In the genomic region with DNA sequence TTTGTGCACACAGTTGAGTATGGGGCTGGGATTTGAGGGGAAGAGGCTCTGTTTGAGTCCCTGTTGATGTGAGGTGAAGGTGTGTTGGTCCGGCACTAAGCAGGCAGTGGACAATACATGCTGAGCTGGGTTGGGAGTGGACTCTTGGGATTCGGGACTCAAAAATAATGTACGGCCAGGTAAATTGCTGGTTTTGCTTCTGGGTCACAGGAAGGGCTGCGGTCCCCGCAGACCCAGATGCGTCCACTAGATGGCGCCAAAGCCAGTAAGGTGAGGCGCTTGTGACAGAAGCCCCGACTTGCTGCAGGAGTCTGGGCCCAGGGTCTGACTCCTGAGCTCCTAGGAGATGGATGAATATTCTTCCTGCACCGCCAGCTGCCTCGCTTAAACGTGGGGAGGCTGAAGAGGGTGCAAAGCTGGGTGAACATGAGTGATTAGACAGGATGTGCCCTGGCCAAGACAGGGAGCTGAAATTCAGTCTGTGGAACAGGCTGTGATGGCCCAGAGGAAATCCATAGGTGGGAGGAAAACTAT, we compare ENCODE assay signal across 8 cellular contexts.
DNase-seq lines count a peak whose midpoint lies in the region; ATAC-seq and TF ChIP-seq lines count a peak whose summit lies in the region.

No MANE protein-coding gene starts in this region.

- H3K27me3 ChIP-seq in ACC112 (ENCODE audit: insufficient read depth, low read length) (no peaks in the 10 kb centered on the region), Peyer's patch (no peaks in the 10 kb centered on the region), esophagus squamous epithelium (no peaks in the 10 kb centered on the region)

- no peaks in the 10 kb centered on the region for H3K9me3 Mint-ChIP-seq in activated T-cell treated with anti-CD3 and anti-CD28 coated beads, Interleukin-2, amount 50 U/mL, for 24 hours
- H3K9me3 Mint-ChIP-seq in nephron, result no peaks in the 10 kb centered on the region

- no peak overlapping the region for H3K4me3 Mint-ChIP-seq in activated T-cell treated with anti-CD3 and anti-CD28 coated beads, Interleukin-2, amount 50 U/mL, for 24 hours
- H3K4me3 Mint-ChIP-seq in nephron, result peak overlapping the region; percentile 43 to 68 (median 53)

- H3K4me1 Mint-ChIP-seq in activated T-cell treated with anti-CD3 and anti-CD28 coated beads, Interleukin-2, amount 50 U/mL, for 24 hours (ENCODE audit: low read depth), result peaks cover 34% of the 10 kb centered on the region
- H3K4me1 Mint-ChIP-seq in nephron, result peaks cover 26% of the 10 kb centered on the region

- H3K27ac Mint-ChIP-seq in activated T-cell treated with anti-CD3 and anti-CD28 coated beads, Interleukin-2, amount 50 U/mL, for 24 hours, result no peak overlapping the region
- peak overlapping the region; percentile 8 to 81 (median 75) for H3K27ac Mint-ChIP-seq in nephron

- TF ChIP-seq POLR2A in Peyer's patch (IDR thresholded peaks at IDR 0.05) (no peak), esophagus squamous epithelium (IDR thresholded peaks at IDR 0.05) (no peak)

- peak; percentile 88 to 98 (median 96) for TF ChIP-seq CTCF in Peyer's patch (IDR thresholded peaks at IDR 0.05)
- peak; percentile 93 to 98 (median 96) for TF ChIP-seq CTCF in esophagus squamous epithelium (IDR thresholded peaks at IDR 0.05)
- peak; percentile 93 to 97 (median 94) for TF ChIP-seq CTCF in nephron (IDR thresholded peaks at IDR 0.05; ENCODE audit: unreplicated experiment in 3 of 3)

- H3K27ac ChIP-seq in ACC112 (ENCODE audit: low read depth, low read length) (no peak overlapping the region), Peyer's patch (peak overlapping the region in 2 of 4 donors; percentile 31 to 98), esophagus squamous epithelium (peak overlapping the region; percentile 86 to 98 (median 94))

- no peak overlapping the region for H2AFZ ChIP-seq in ACC112 (ENCODE audit: low read length, unreplicated experiment)

- no peaks in the 10 kb centered on the region for H3K36me3 Mint-ChIP-seq in activated T-cell treated with anti-CD3 and anti-CD28 coated beads, Interleukin-2, amount 50 U/mL, for 24 hours (ENCODE audit: low read depth)
- H3K36me3 Mint-ChIP-seq in nephron (ENCODE audit: low read depth), result no peaks in the 10 kb centered on the region

- H3K4me1 ChIP-seq in ACC112 (ENCODE audit: control insufficient read depth, insufficient read depth, low read length, unreplicated experiment) (peaks cover 35% of the 10 kb centered on the region), Peyer's patch (peaks cover 0 to 49% (median 22%) of the 10 kb centered on the region in 4 donors), esophagus squamous epithelium (peaks cover 27 to 88% (median 35%) of the 10 kb centered on the region in 3 donors)

- H3K9me3 ChIP-seq in Peyer's patch (no peaks in the 10 kb centered on the region), esophagus squamous epithelium (no peaks in the 10 kb centered on the region)

- intact Hi-C loops in esophagus squamous epithelium (cut with DNase I), result no loop called here

- peak; percentile 23 for ATAC-seq in GM18909 (IDR thresholded peaks at IDR 0.05; ENCODE audit: poor library complexity, unreplicated experiment)

- H3K79me2 ChIP-seq in ACC112 (ENCODE audit: control insufficient read depth, insufficient read depth, low read length, unreplicated experiment), result no peaks in the 10 kb centered on the region

- H3K27me3 Mint-ChIP-seq in activated T-cell treated with anti-CD3 and anti-CD28 coated beads, Interleukin-2, amount 50 U/mL, for 24 hours, result peaks cover 5% of the 10 kb centered on the region
- H3K27me3 Mint-ChIP-seq in nephron (ENCODE audit: low read depth), result peaks cover 38% of the 10 kb centered on the region

- H3K4me3 ChIP-seq in ACC112 (ENCODE audit: low read depth, low read length) (0 out of 2 replicates have a peak overlapping the region, but pooled peaks have one; percentile 1), Peyer's patch (peak overlapping the region in 1 of 4 donors; percentile 20), esophagus squamous epithelium (peak overlapping the region in 2 of 4 donors; percentile 16 to 30)

- H3K36me3 ChIP-seq in ACC112 (ENCODE audit: insufficient read depth, low read length), result no peaks in the 10 kb centered on the region
- no peaks in the 10 kb centered on the region for H3K36me3 ChIP-seq in Peyer's patch
- no peaks in the 10 kb centered on the region for H3K36me3 ChIP-seq in esophagus squamous epithelium

- peak; percentile 56 for DNase-seq in LHCN-M2 (ENCODE audit: low read depth)
- peak; percentile 92 to 97 (median 92) for DNase-seq in Peyer's patch
- DNase-seq in activated T-cell treated with anti-CD3 and anti-CD28 coated beads, Interleukin-2, amount 50 U/mL, for 24 hours, result peak; percentile 93
- DNase-seq in esophagus squamous epithelium (lab: John Stamatoyannopoulos, UW), result no peak
- DNase-seq in stimulated activated naive CD4-positive, alpha-beta T cell (lab: John Stamatoyannopoulos, UW), result peak; percentile 59 to 88 (median 78)

- 0 to 3% methylated on average over 7 to 12 of the region's 12 CpGs for WGBS in esophagus squamous epithelium, 2 donors
